ENCODE assay signal across 2 cellular contexts in the genomic region with DNA sequence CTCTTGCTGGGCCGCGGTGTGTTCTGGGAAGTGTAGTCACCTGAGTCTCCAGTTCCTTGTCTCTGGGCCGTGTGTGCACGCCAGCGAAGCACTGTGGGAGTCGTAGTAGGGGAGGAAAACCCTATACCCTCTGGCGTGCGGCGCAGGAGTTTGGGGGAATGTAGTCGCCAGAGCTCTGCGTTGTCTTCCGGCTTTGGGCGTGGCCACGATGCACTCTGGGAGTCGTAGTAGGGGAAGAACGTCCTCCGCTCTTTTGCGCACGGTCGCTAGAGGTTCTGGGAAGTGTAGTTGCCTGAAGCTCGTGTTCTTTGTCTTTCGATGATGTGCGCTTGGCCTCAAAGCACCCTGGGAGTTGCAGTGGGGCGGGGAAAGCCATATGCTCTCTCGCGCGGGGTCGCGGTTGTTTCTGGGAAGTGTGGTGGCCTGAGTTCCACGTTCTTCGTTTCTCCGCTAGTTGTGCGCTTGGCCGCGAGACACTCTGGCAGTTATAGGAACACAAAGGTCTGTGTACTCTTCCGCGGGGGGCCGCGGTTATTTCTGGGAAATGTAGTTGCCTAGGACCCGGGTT.
TF ChIP-seq lines count a peak whose summit lies in the region.

No MANE protein-coding gene starts in this region.

TF ChIP-seq in IMR-90, 13 proteins besides CTCF, POLR2A, EP300 and RAD21:
- TF ChIP-seq, protein P1, sequence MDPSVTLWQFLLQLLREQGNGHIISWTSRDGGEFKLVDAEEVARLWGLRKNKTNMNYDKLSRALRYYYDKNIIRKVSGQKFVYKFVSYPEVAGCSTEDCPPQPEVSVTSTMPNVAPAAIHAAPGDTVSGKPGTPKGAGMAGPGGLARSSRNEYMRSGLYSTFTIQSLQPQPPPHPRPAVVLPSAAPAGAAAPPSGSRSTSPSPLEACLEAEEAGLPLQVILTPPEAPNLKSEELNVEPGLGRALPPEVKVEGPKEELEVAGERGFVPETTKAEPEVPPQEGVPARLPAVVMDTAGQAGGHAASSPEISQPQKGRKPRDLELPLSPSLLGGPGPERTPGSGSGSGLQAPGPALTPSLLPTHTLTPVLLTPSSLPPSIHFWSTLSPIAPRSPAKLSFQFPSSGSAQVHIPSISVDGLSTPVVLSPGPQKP (IDR thresholded peaks at IDR 0.05; ENCODE audit: borderline replicate concordance, low read depth, low read length): no peak
- TF ChIP-seq NFE2L2 (IDR thresholded peaks at IDR 0.05; ENCODE audit: low read depth, low read length): no peak
- TF ChIP-seq SMC3 (IDR thresholded peaks at IDR 0.05; ENCODE audit: low read depth, low read length): no peak
- TF ChIP-seq CEBPB (IDR thresholded peaks at IDR 0.05; ENCODE audit: low read depth, low read length): no peak
- no peak for TF ChIP-seq RFX5 (IDR thresholded peaks at IDR 0.05; ENCODE audit: low read depth, low read length)
- TF ChIP-seq, protein P2, sequence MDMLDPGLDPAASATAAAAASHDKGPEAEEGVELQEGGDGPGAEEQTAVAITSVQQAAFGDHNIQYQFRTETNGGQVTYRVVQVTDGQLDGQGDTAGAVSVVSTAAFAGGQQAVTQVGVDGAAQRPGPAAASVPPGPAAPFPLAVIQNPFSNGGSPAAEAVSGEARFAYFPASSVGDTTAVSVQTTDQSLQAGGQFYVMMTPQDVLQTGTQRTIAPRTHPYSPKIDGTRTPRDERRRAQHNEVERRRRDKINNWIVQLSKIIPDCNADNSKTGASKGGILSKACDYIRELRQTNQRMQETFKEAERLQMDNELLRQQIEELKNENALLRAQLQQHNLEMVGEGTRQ (IDR thresholded peaks at IDR 0.05; ENCODE audit: low read depth, low read length): peak; percentile 28; the same call in 1 of the 2 replicates
- TF ChIP-seq CHD1 (IDR thresholded peaks at IDR 0.05; ENCODE audit: low read depth, low read length): no peak
- TF ChIP-seq FOS (IDR thresholded peaks at IDR 0.05; ENCODE audit: low read depth, low read length): no peak
- TF ChIP-seq RCOR1 (IDR thresholded peaks at IDR 0.05; ENCODE audit: insufficient replicate concordance, low read length): no peak
- peak; percentile 54; the same call in 1 of the 2 replicates for TF ChIP-seq MAZ (IDR thresholded peaks at IDR 0.05; ENCODE audit: borderline replicate concordance, low read depth, low read length)
- TF ChIP-seq MXI1 (IDR thresholded peaks at IDR 0.05; ENCODE audit: borderline replicate concordance, low read depth, low read length): peak; percentile 50; the same call in 1 of the 2 replicates
- TF ChIP-seq MAFK (IDR thresholded peaks at IDR 0.05; ENCODE audit: low read depth, low read length): no peak
- TF ChIP-seq BHLHE40 (IDR thresholded peaks at IDR 0.05; ENCODE audit: low read depth, low read length): no peak

TF ChIP-seq in PFSK-1, 5 proteins besides CTCF, POLR2A, EP300 and RAD21:
- peak; percentile 78 for TF ChIP-seq FOXP2 (optimal IDR thresholded peaks at IDR 0.05; ENCODE audit: borderline replicate concordance, extremely low read depth, extremely low read length, insufficient read depth)
- TF ChIP-seq, protein P3, sequence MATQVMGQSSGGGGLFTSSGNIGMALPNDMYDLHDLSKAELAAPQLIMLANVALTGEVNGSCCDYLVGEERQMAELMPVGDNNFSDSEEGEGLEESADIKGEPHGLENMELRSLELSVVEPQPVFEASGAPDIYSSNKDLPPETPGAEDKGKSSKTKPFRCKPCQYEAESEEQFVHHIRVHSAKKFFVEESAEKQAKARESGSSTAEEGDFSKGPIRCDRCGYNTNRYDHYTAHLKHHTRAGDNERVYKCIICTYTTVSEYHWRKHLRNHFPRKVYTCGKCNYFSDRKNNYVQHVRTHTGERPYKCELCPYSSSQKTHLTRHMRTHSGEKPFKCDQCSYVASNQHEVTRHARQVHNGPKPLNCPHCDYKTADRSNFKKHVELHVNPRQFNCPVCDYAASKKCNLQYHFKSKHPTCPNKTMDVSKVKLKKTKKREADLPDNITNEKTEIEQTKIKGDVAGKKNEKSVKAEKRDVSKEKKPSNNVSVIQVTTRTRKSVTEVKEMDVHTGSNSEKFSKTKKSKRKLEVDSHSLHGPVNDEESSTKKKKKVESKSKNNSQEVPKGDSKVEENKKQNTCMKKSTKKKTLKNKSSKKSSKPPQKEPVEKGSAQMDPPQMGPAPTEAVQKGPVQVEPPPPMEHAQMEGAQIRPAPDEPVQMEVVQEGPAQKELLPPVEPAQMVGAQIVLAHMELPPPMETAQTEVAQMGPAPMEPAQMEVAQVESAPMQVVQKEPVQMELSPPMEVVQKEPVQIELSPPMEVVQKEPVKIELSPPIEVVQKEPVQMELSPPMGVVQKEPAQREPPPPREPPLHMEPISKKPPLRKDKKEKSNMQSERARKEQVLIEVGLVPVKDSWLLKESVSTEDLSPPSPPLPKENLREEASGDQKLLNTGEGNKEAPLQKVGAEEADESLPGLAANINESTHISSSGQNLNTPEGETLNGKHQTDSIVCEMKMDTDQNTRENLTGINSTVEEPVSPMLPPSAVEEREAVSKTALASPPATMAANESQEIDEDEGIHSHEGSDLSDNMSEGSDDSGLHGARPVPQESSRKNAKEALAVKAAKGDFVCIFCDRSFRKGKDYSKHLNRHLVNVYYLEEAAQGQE (IDR thresholded peaks at IDR 0.05; ENCODE audit: insufficient read depth in 1 of 2, low read depth in 2 of 2, low read length in 2 of 2): no peak
